ENCODE assay signal across 14 cellular contexts in the genomic region with DNA sequence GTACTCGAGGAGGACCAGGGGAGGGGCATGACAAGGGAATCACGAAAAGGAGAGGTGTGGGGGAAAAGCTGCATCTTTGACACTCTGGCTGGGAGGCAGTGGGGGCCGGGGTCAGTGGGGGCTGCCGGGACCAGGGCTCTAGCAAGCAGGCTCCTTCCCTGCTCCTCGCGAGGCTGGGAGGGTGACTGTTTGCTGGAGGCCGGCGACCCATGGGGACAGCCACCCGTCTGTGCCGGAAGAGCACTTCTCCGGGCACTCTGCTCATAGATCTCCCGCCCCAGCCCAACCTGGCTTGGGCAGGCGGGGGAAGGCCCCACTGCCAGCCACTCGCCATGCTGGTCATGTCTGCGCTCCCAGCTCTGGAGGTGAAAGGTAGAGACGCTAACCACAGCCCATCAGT.
A peak's percentile ranks its signal among the peaks of the same experiment; 100 is the strongest.
DNase-seq lines count a peak whose midpoint lies in the region; TF ChIP-seq lines count a peak whose summit lies in the region.
"Had no signal": no experiment of that assay in that cellular context is flagged by ENCODE, and none has a peak within 500 bp of the region (broad histone marks: within the 10 kb centered on the region; RNA-seq: fewer than 3 reads in every experiment).

No MANE protein-coding gene starts in this region.

- H3K9me3 ChIP-seq in BLaER1 (no peaks in the 10 kb centered on the region), endodermal cell (ENCODE audit: control insufficient read depth, low read length) (no peaks in the 10 kb centered on the region), neuronal stem cell (replicated peaks in 1 of 2; ENCODE audit: control insufficient read depth in 2 of 2, insufficient read depth in 1 of 2, low read depth in 1 of 2, low read length in 2 of 2) (no peaks in the 10 kb centered on the region)
- H3K9me3 ChIP-seq: Caco-2 had no signal

- no peaks in the 10 kb centered on the region for H3K36me3 Mint-ChIP-seq in endodermal cell (ENCODE audit: low read depth)

- no peaks in the 10 kb centered on the region for H3K9me3 Mint-ChIP-seq in endodermal cell
- H3K9me3 Mint-ChIP-seq: CD8-positive, alpha-beta memory T cell; HFFc6 had no signal

- peak overlapping the region; percentile 29 for H3K18ac ChIP-seq in neuronal stem cell (ENCODE audit: low read length)

- no peak overlapping the region for H3K27ac ChIP-seq in BLaER1
- peak overlapping the region; percentile 57 for H3K27ac ChIP-seq in endodermal cell (ENCODE audit: low read depth, low read length)
- no peak overlapping the region for H3K27ac ChIP-seq in neuronal stem cell (replicated peaks; ENCODE audit: low read length)
- H3K27ac ChIP-seq: 22Rv1 had no signal

- no peak overlapping the region for H3K4me2 ChIP-seq in BLaER1
- H3K4me2 ChIP-seq in neuronal stem cell (ENCODE audit: insufficient read depth, low read length, poor library complexity, severe bottlenecking), result no peak overlapping the region

- peak overlapping the region; percentile 39 for H2AFZ ChIP-seq in neuronal stem cell (ENCODE audit: low read length)

- H3K23ac ChIP-seq in neuronal stem cell (ENCODE audit: low read depth, low read length, poor library complexity), result no peak overlapping the region

- DNase-seq in NCI-H1436 (lab: John Stamatoyannopoulos, UW) (peak; percentile 19), NCI-H1436 treated with DMSO at 0.1 percent for 48 hours (lab: John Stamatoyannopoulos, UW) (no peak), endodermal cell (no peak), neuronal stem cell (ENCODE audit: low spot score) (no peak), NCI-H226 (no peak)
- no peak for DNase-seq in activated CD4-positive, CD25-positive, alpha-beta regulatory T cell treated with anti-CD3 and anti-CD28 coated beads, Interleukin-2, amount 50 U/mL, for 72 hours
- DNase-seq: Caco-2; CD8-positive, alpha-beta memory T cell; DMS53; GF-D8; HCEC 1CT; HFFc6 had no signal

- H3K27me3 ChIP-seq in BLaER1 (no peaks in the 10 kb centered on the region), endodermal cell (ENCODE audit: control insufficient read depth, insufficient read depth, low read length, poor library complexity, severe bottlenecking) (no peaks in the 10 kb centered on the region), neuronal stem cell (ENCODE audit: control insufficient read depth in 3 of 3, insufficient read depth in 3 of 3, low read depth in 1 of 3, low read length in 3 of 3) (no peaks in the 10 kb centered on the region)

- H3K27me3 Mint-ChIP-seq in endodermal cell (ENCODE audit: insufficient read depth), result no peaks in the 10 kb centered on the region
- H3K27me3 Mint-ChIP-seq: CD8-positive, alpha-beta memory T cell had no signal

- no peak overlapping the region for H3K14ac ChIP-seq in neuronal stem cell (ENCODE audit: low read length)

- no peaks in the 10 kb centered on the region for H3K36me3 ChIP-seq in BLaER1
- no peaks in the 10 kb centered on the region for H3K36me3 ChIP-seq in endodermal cell (ENCODE audit: control insufficient read depth, insufficient read depth, low read length)
- no peaks in the 10 kb centered on the region for H3K36me3 ChIP-seq in neuronal stem cell (replicated peaks in 1 of 2; ENCODE audit: control insufficient read depth in 2 of 2, insufficient read depth in 2 of 2, low read length in 2 of 2)

- H2BK15ac ChIP-seq in neuronal stem cell (ENCODE audit: low read length), result no peak overlapping the region

- H3K4me3 ChIP-seq in BLaER1 (no peak overlapping the region), endodermal cell (ENCODE audit: low read length) (no peak overlapping the region), neuronal stem cell (ENCODE audit: low read length in 2 of 2) (no peak overlapping the region)

- no peak for TF ChIP-seq CTCF in endodermal cell (conservative IDR thresholded peaks at IDR 0.05)

- peaks cover 4% of the 10 kb centered on the region for H3K4me1 Mint-ChIP-seq in endodermal cell

- H3K79me1 ChIP-seq in neuronal stem cell (ENCODE audit: low read depth, low read length), result no peaks in the 10 kb centered on the region

- H3K27ac Mint-ChIP-seq in endodermal cell, result peak overlapping the region; percentile 48
- H3K27ac Mint-ChIP-seq: CD8-positive, alpha-beta memory T cell; HFFc6 had no signal

- H4K91ac ChIP-seq in neuronal stem cell (ENCODE audit: low read depth, low read length, poor library complexity), result no peak overlapping the region

- H3K4ac ChIP-seq in neuronal stem cell (ENCODE audit: low read length), result no peak overlapping the region

- H3K4me1 ChIP-seq in BLaER1 (peaks cover 30% of the 10 kb centered on the region), endodermal cell (ENCODE audit: control insufficient read depth, insufficient read depth, low read length) (no peaks in the 10 kb centered on the region), neuronal stem cell (ENCODE audit: control insufficient read depth in 2 of 2, insufficient read depth in 1 of 2, low read depth in 1 of 2, low read length in 2 of 2) (peaks cover 11 to 26% of the 10 kb centered on the region in 2 donors)
- H3K4me1 ChIP-seq: Caco-2 had no signal

- H2AK5ac ChIP-seq in neuronal stem cell (ENCODE audit: low read depth, low read length), result peak overlapping the region; percentile 27

- no peak overlapping the region for H2BK120ac ChIP-seq in neuronal stem cell (ENCODE audit: low read depth, low read length)

- 0 out of 2 replicates have a peak overlapping the region, but pooled peaks have one; percentile 13 for H3K9ac ChIP-seq in BLaER1
- no peak overlapping the region for H3K9ac ChIP-seq in endodermal cell (ENCODE audit: extremely low read depth, low read length, poor library complexity, severe bottlenecking)
- H3K9ac ChIP-seq in neuronal stem cell (ENCODE audit: low read depth, low read length, poor library complexity), result peak overlapping the region; percentile 38

- H2BK12ac ChIP-seq in neuronal stem cell (ENCODE audit: low read length), result peak overlapping the region; percentile 76

- H4K8ac ChIP-seq in neuronal stem cell (ENCODE audit: low read depth, low read length), result no peak overlapping the region

- peak overlapping the region; percentile 14 for H2BK5ac ChIP-seq in neuronal stem cell (ENCODE audit: low read length)

- 90 to 96% methylated on average over 14 to 16 of the region's 16 CpGs for WGBS in endodermal cell (ENCODE audit: insufficient coverage in 1 of 2, insufficient read length in 1 of 2), 2 experiments
- no CpG with 5 or more reads among the region's 16 CpGs for WGBS in neuronal stem cell (ENCODE audit: extremely low coverage in 2 of 2, insufficient read length in 2 of 2, insufficient replicate concordance in 1 of 2), 2 donors

- no peak overlapping the region for H3K4me3 Mint-ChIP-seq in endodermal cell
- H3K4me3 Mint-ChIP-seq: CD8-positive, alpha-beta memory T cell; HFFc6 had no signal

- no peaks in the 10 kb centered on the region for H4K20me1 ChIP-seq in BLaER1
